ENCODE assay signal across 1 cellular context in the genomic region with DNA sequence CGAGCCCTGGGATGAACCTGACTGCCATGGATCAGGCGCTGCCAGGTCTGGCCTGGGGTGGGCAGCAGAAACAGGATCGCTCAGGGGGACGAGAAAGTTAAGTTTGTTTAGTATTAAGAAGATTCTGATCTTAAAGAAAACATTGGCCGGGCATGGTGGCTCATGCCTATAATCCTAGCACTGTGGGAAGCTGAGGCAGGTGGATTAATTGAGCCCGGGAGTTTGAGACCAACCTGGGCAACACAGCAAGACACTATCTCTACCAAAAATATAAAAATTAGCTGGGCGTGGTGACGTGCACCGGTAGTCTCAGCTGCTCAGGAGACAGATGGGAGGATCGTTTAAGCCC.
TF ChIP-seq lines count a peak whose summit lies in the region.

No MANE protein-coding gene starts in this region.

TF ChIP-seq in A549, 52 proteins besides CTCF, POLR2A, EP300 and RAD21 (continued from another document):
- TF ChIP-seq, protein P1, sequence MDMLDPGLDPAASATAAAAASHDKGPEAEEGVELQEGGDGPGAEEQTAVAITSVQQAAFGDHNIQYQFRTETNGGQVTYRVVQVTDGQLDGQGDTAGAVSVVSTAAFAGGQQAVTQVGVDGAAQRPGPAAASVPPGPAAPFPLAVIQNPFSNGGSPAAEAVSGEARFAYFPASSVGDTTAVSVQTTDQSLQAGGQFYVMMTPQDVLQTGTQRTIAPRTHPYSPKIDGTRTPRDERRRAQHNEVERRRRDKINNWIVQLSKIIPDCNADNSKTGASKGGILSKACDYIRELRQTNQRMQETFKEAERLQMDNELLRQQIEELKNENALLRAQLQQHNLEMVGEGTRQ (IDR thresholded peaks at IDR 0.05) = no peak
- TF ChIP-seq ZFP36 (IDR thresholded peaks at IDR 0.05; ENCODE audit: borderline replicate concordance, partially characterized antibody) (no peak), PHF8 (IDR thresholded peaks at IDR 0.05; ENCODE audit: borderline replicate concordance, low read depth) (no peak), SMC3 (IDR thresholded peaks at IDR 0.05) (no peak), JUN (IDR thresholded peaks at IDR 0.05) (no peak)
- TF ChIP-seq, protein P2, sequence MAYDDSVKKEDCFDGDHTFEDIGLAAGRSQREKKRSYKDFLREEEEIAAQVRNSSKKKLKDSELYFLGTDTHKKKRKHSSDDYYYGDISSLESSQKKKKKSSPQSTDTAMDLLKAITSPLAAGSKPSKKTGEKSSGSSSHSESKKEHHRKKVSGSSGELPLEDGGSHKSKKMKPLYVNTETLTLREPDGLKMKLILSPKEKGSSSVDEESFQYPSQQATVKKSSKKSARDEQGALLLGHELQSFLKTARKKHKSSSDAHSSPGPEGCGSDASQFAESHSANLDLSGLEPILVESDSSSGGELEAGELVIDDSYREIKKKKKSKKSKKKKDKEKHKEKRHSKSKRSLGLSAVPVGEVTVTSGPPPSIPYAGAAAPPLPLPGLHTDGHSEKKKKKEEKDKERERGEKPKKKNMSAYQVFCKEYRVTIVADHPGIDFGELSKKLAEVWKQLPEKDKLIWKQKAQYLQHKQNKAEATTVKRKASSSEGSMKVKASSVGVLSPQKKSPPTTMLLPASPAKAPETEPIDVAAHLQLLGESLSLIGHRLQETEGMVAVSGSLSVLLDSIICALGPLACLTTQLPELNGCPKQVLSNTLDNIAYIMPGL (CRISPR knock-in tag; IDR thresholded peaks at IDR 0.05; ENCODE audit: borderline replicate concordance) = no peak
